Comparison of ENCODE assay signal across 22 cellular contexts in genomic region chr5:40332945-40333344, GRCh38.
DNase-seq lines count a peak whose midpoint lies in the region; ATAC-seq and TF ChIP-seq lines count a peak whose summit lies in the region.
"Had no signal": no experiment of that assay in that cellular context is flagged by ENCODE, and none has a peak within 500 bp of the region (broad histone marks: within the 10 kb centered on the region; RNA-seq: fewer than 3 reads in every experiment).

No MANE protein-coding gene starts in this region.

- peak overlapping the region; percentile 22 for H3K4me3 Mint-ChIP-seq in natural killer cell treated with Interleukin-12 subunit alpha and Interleukin-12 subunit beta and Interleukin-15 and Interleukin-18, amount 100 ng/mL, for 72 hours
- H3K4me3 Mint-ChIP-seq in natural killer cell: no peak overlapping the region
- no peak overlapping the region for H3K4me3 Mint-ChIP-seq in activated T-helper 1 cell treated with anti-CD3 and anti-CD28 coated beads, Interleukin-12 subunit alpha, Interleukin-12 subunit beta, Interleukin-2, Interleukin-4 antibody, amounts not matched to agents 30 ng/mL and 10 ng/mL and 1 ng/mL, durations not matched to agents 14 hours and 24 hours and 36 hours
- peak overlapping the region in 4 of 5 donors; percentile 10 to 46 (median 32) for H3K4me3 Mint-ChIP-seq in immature natural killer cell
- H3K4me3 Mint-ChIP-seq: CD4-positive, CD25-positive, alpha-beta regulatory T cell; naive thymus-derived CD4-positive, alpha-beta T cell; WTC11 had no signal

- peak overlapping the region; percentile 94 to 98 for H3K27ac Mint-ChIP-seq in natural killer cell treated with Interleukin-12 subunit alpha and Interleukin-12 subunit beta and Interleukin-15 and Interleukin-18, amount 100 ng/mL, for 72 hours
- H3K27ac Mint-ChIP-seq in natural killer cell (peak overlapping the region in 1 of 2 donors; percentile 26), immature natural killer cell (no peak overlapping the region)
- H3K27ac Mint-ChIP-seq in activated T-helper 1 cell treated with anti-CD3 and anti-CD28 coated beads, Interleukin-12 subunit alpha, Interleukin-12 subunit beta, Interleukin-2, Interleukin-4 antibody, amounts not matched to agents 30 ng/mL and 10 ng/mL and 1 ng/mL, durations not matched to agents 14 hours and 24 hours and 36 hours: peak overlapping the region; percentile 27
- H3K27ac Mint-ChIP-seq: CD4-positive, CD25-positive, alpha-beta regulatory T cell; naive thymus-derived CD4-positive, alpha-beta T cell; WTC11 had no signal

- no peak for TF ChIP-seq CTCF in natural killer cell (IDR thresholded peaks at IDR 0.05)

- DNase-seq in natural killer cell treated with Interleukin-12 subunit alpha and Interleukin-12 subunit beta and Interleukin-15 and Interleukin-18, amount 100 ng/mL, for 72 hours (ENCODE audit: low spot score): no peak
- DNase-seq in natural killer cell: no peak
- no peak for DNase-seq in activated T-helper 1 cell treated with anti-CD3 and anti-CD28 coated beads, Interleukin-12 subunit alpha, Interleukin-12 subunit beta, Interleukin-2, Interleukin-4 antibody, amounts not matched to agents 30 ng/mL and 10 ng/mL and 1 ng/mL, durations not matched to agents 14 hours and 24 hours and 36 hours (ENCODE audit: low spot score)
- DNase-seq in immature natural killer cell: no peak
- DNase-seq in RPMI8226: no peak
- no peak for DNase-seq in NCI-H1694 (lab: John Stamatoyannopoulos, UW)
- DNase-seq: activated CD8-positive, alpha-beta memory T cell treated with anti-CD3 and anti-CD28 coated beads, Interleukin-2, amount 50 U/mL, for 48 hours; DMS153; gastrocnemius medialis; KBM-7; mesendoderm; naive thymus-derived CD4-positive, alpha-beta T cell; NCI-H1694 treated with DMSO at 0.1 percent for 48 hours; NCI-H526; posterior cingulate gyrus; sigmoid colon; substantia nigra had no signal

- no peaks in the 10 kb centered on the region for H3K27me3 Mint-ChIP-seq in natural killer cell treated with Interleukin-12 subunit alpha and Interleukin-12 subunit beta and Interleukin-15 and Interleukin-18, amount 100 ng/mL, for 72 hours
- no peaks in the 10 kb centered on the region for H3K27me3 Mint-ChIP-seq in natural killer cell (ENCODE audit: low read depth in 2 of 2)
- H3K27me3 Mint-ChIP-seq in activated T-helper 1 cell treated with anti-CD3 and anti-CD28 coated beads, Interleukin-12 subunit alpha, Interleukin-12 subunit beta, Interleukin-2, Interleukin-4 antibody, amounts not matched to agents 30 ng/mL and 10 ng/mL and 1 ng/mL, durations not matched to agents 14 hours and 24 hours and 36 hours (ENCODE audit: insufficient read depth): no peaks in the 10 kb centered on the region
- H3K27me3 Mint-ChIP-seq in immature natural killer cell (ENCODE audit: low read depth in 3 of 3): no peaks in the 10 kb centered on the region
- H3K27me3 Mint-ChIP-seq: CD4-positive, CD25-positive, alpha-beta regulatory T cell; naive thymus-derived CD4-positive, alpha-beta T cell had no signal

- H3K4me1 Mint-ChIP-seq in natural killer cell treated with Interleukin-12 subunit alpha and Interleukin-12 subunit beta and Interleukin-15 and Interleukin-18, amount 100 ng/mL, for 72 hours (ENCODE audit: low read depth in 2 of 2): peaks cover 37 to 42% of the 10 kb centered on the region in 2 donors
- H3K4me1 Mint-ChIP-seq in natural killer cell (peaks cover 36% of the 10 kb centered on the region in 2 donors), immature natural killer cell (peaks cover 60 to 62% of the 10 kb centered on the region in 2 donors)
- H3K4me1 Mint-ChIP-seq in activated T-helper 1 cell treated with anti-CD3 and anti-CD28 coated beads, Interleukin-12 subunit alpha, Interleukin-12 subunit beta, Interleukin-2, Interleukin-4 antibody, amounts not matched to agents 30 ng/mL and 10 ng/mL and 1 ng/mL, durations not matched to agents 14 hours and 24 hours and 36 hours (ENCODE audit: low read depth): peaks cover 36% of the 10 kb centered on the region
- H3K4me1 Mint-ChIP-seq: WTC11 had no signal

- ATAC-seq in natural killer cell treated with Interleukin-12 subunit alpha and Interleukin-12 subunit beta and Interleukin-15 and Interleukin-18, amount 100 ng/mL, for 72 hours: no peak
- ATAC-seq in natural killer cell: no peak
- no peak for ATAC-seq in GM21390 (IDR thresholded peaks at IDR 0.05; ENCODE audit: unreplicated experiment)
- ATAC-seq: gastrocnemius medialis, HCT116, SK-N-SH treated with all-trans-retinoic acid at 6 μM for 48 hours, WTC11 had no signal

- peaks cover 29% of the 10 kb centered on the region for H3K36me3 Mint-ChIP-seq in natural killer cell treated with Interleukin-12 subunit alpha and Interleukin-12 subunit beta and Interleukin-15 and Interleukin-18, amount 100 ng/mL, for 72 hours
- no peaks in the 10 kb centered on the region for H3K36me3 Mint-ChIP-seq in natural killer cell
- peaks cover 19% of the 10 kb centered on the region for H3K36me3 Mint-ChIP-seq in activated T-helper 1 cell treated with anti-CD3 and anti-CD28 coated beads, Interleukin-12 subunit alpha, Interleukin-12 subunit beta, Interleukin-2, Interleukin-4 antibody, amounts not matched to agents 30 ng/mL and 10 ng/mL and 1 ng/mL, durations not matched to agents 14 hours and 24 hours and 36 hours (ENCODE audit: low read depth)
- H3K36me3 Mint-ChIP-seq in immature natural killer cell: no peaks in the 10 kb centered on the region
- H3K36me3 Mint-ChIP-seq: CD4-positive, CD25-positive, alpha-beta regulatory T cell; WTC11 had no signal

- peaks cover 9% of the 10 kb centered on the region for H3K9me3 Mint-ChIP-seq in natural killer cell treated with Interleukin-12 subunit alpha and Interleukin-12 subunit beta and Interleukin-15 and Interleukin-18, amount 100 ng/mL, for 72 hours
- no peaks in the 10 kb centered on the region for H3K9me3 Mint-ChIP-seq in natural killer cell
- peaks cover 17% of the 10 kb centered on the region for H3K9me3 Mint-ChIP-seq in activated T-helper 1 cell treated with anti-CD3 and anti-CD28 coated beads, Interleukin-12 subunit alpha, Interleukin-12 subunit beta, Interleukin-2, Interleukin-4 antibody, amounts not matched to agents 30 ng/mL and 10 ng/mL and 1 ng/mL, durations not matched to agents 14 hours and 24 hours and 36 hours
- H3K9me3 Mint-ChIP-seq in immature natural killer cell: no peaks in the 10 kb centered on the region
- H3K9me3 Mint-ChIP-seq: CD4-positive, CD25-positive, alpha-beta regulatory T cell had no signal

- intact Hi-C loops in natural killer cell (cut with micrococcal nuclease): no loop called here
- intact Hi-C loops in activated T-helper 1 cell treated with anti-CD3 and anti-CD28 coated beads, Interleukin-12 subunit alpha, Interleukin-12 subunit beta, Interleukin-2, Interleukin-4 antibody, amounts not matched to agents 30 ng/mL and 10 ng/mL and 1 ng/mL, durations not matched to agents 14 hours and 24 hours and 36 hours (cut with micrococcal nuclease): loop anchor here (1.0 to 2.0 kb wide), 12 partner anchors 25 to 384 kb away; no protein-coding TSS in a partner anchor

Comparison
In these comparisons a context has a peak if more than half of its experiments do, and no peak if none do; other contexts are left out.
1. H3K4me3 Mint-ChIP-seq: peak in natural killer cell treated with Interleukin-12 subunit alpha and Interleukin-12 subunit beta and Interleukin-15 and Interleukin-18, amount 100 ng/mL, for 72 hours (single experiment) and immature natural killer cell (4 of 5); none in natural killer cell (single experiment) and activated T-helper 1 cell treated with anti-CD3 and anti-CD28 coated beads, Interleukin-12 subunit alpha, Interleukin-12 subunit beta, Interleukin-2, Interleukin-4 antibody, amounts not matched to agents 30 ng/mL and 10 ng/mL and 1 ng/mL, durations not matched to agents 14 hours and 24 hours and 36 hours (single experiment).
2. H3K27ac Mint-ChIP-seq: peak in natural killer cell treated with Interleukin-12 subunit alpha and Interleukin-12 subunit beta and Interleukin-15 and Interleukin-18, amount 100 ng/mL, for 72 hours (2 of 2) and activated T-helper 1 cell treated with anti-CD3 and anti-CD28 coated beads, Interleukin-12 subunit alpha, Interleukin-12 subunit beta, Interleukin-2, Interleukin-4 antibody, amounts not matched to agents 30 ng/mL and 10 ng/mL and 1 ng/mL, durations not matched to agents 14 hours and 24 hours and 36 hours (single experiment); none in immature natural killer cell (0 of 6).